In genomic region chr12:22248079-22248478, GRCh38 we compare ENCODE assay signal across 37 cellular contexts.
"Had no signal": no experiment of that assay in that cellular context is flagged by ENCODE, and none has a peak within 500 bp of the region (broad histone marks: within the 10 kb centered on the region; RNA-seq: fewer than 3 reads in every experiment).

No MANE protein-coding gene starts in this region.

- H3K4me1 Mint-ChIP-seq: activated B cell treated with CpG ODN at 0.5 μM for 24 hours; activated T-helper 17 cell treated with anti-CD3 and anti-CD28 coated beads, Interleukin-2, amount 50 U/mL, for 72 hours; IgD-negative memory B cell had no signal

- H3K4me3 ChIP-seq: ascending aorta, breast epithelium, Peyer's patch had no signal

- H3K9me3 Mint-ChIP-seq: activated B cell treated with CpG ODN at 0.5 μM for 24 hours; activated CD4-positive, alpha-beta memory T cell treated with anti-CD3 and anti-CD28 coated beads, Interleukin-2, amount 10 ng/mL, durations not matched to agents 7 days and 5 days; activated naive CD8-positive, alpha-beta T cell treated with anti-CD3 and anti-CD28 coated beads, Interleukin-2, amount 10 ng/mL, durations not matched to agents 7 days and 5 days; activated T-cell treated with anti-CD3 and anti-CD28 coated beads, Interleukin-2, amount 50 U/mL, for 72 hours; activated T-helper 17 cell treated with anti-CD3 and anti-CD28 coated beads, Interleukin-2, amount 50 U/mL, for 72 hours had no signal

- DNase-seq: activated B cell treated with CpG ODN at 0.5 μM for 24 hours; activated CD4-positive, alpha-beta memory T cell treated with anti-CD3 and anti-CD28 coated beads, Interleukin-2, amount 10 ng/mL, durations not matched to agents 7 days and 5 days; activated CD4-positive, alpha-beta T cell treated with anti-CD3 and anti-CD28 coated beads for 48 hours; activated CD4-positive, CD25-positive, alpha-beta regulatory T cell treated with anti-CD3 and anti-CD28 coated beads, Interleukin-2, amount 50 U/mL, for 72 hours; activated CD8-positive, alpha-beta memory T cell treated with anti-CD3 and anti-CD28 coated beads for 24 hours; activated CD8-positive, alpha-beta memory T cell treated with anti-CD3 and anti-CD28 coated beads, Interleukin-2, amount 10 ng/mL, durations not matched to agents 7 days and 5 days; activated CD8-positive, alpha-beta memory T cell treated with anti-CD3 and anti-CD28 coated beads, Interleukin-2, amount 50 U/mL, for 48 hours; activated effector memory CD4-positive, alpha-beta T cell treated with anti-CD3 and anti-CD28 coated beads, Interleukin-2, amount 50 U/mL, for 16 hours; activated naive CD4-positive, alpha-beta T cell; activated naive CD4-positive, alpha-beta T cell treated with anti-CD3 and anti-CD28 coated beads, Interleukin-2, amount 50 U/mL, for 16 hours; activated naive CD8-positive, alpha-beta T cell treated with anti-CD3 and anti-CD28 coated beads, Interleukin-2, amount 10 ng/mL, durations not matched to agents 7 days and 5 days; activated T-cell treated with anti-CD3 and anti-CD28 coated beads, Interleukin-2, amount 50 U/mL, for 72 hours; amygdala; caudate nucleus; Karpas-422; KBM-7; NCI-H1105; NCI-H1417 treated with DMSO at 0.1 percent for 48 hours; NCI-H1694; NCI-H1930; NCI-H2081 treated with DMSO at 0.1 percent for 48 hours; NCI-H345; NCI-H524 treated with DMSO at 0.1 percent for 48 hours; NCI-H748 treated with DMSO at 0.1 percent for 48 hours; NK-92 treated with Interleukin-12 subunit alpha and Interleukin-12 subunit beta, amount 100 ng/mL, for 24 hours; PC-3; Peyer's patch; RPMI8226; SW 1271; T-helper 1 cell; T-helper 2 cell; T-helper 9 cell had no signal

- H3K27me3 ChIP-seq: ascending aorta, breast epithelium, Peyer's patch had no signal

- H3K36me3 Mint-ChIP-seq: activated CD8-positive, alpha-beta memory T cell treated with anti-CD3 and anti-CD28 coated beads, Interleukin-2, amount 10 ng/mL, durations not matched to agents 7 days and 5 days; activated naive CD8-positive, alpha-beta T cell treated with anti-CD3 and anti-CD28 coated beads, Interleukin-2, amount 10 ng/mL, durations not matched to agents 7 days and 5 days; IgD-negative memory B cell had no signal

- H3K9me3 ChIP-seq: ascending aorta, breast epithelium, Peyer's patch had no signal

- H3K4me3 Mint-ChIP-seq: activated B cell treated with CpG ODN at 0.5 μM for 24 hours; activated CD4-positive, alpha-beta memory T cell treated with anti-CD3 and anti-CD28 coated beads, Interleukin-2, amount 10 ng/mL, durations not matched to agents 7 days and 5 days; activated CD8-positive, alpha-beta memory T cell treated with anti-CD3 and anti-CD28 coated beads, Interleukin-2, amount 10 ng/mL, durations not matched to agents 7 days and 5 days; activated naive CD8-positive, alpha-beta T cell treated with anti-CD3 and anti-CD28 coated beads, Interleukin-2, amount 10 ng/mL, durations not matched to agents 7 days and 5 days; activated T-cell treated with anti-CD3 and anti-CD28 coated beads, Interleukin-2, amount 50 U/mL, for 72 hours; activated T-helper 17 cell treated with anti-CD3 and anti-CD28 coated beads, Interleukin-2, amount 50 U/mL, for 72 hours; IgD-negative memory B cell had no signal

- H3K36me3 ChIP-seq: ascending aorta, breast epithelium, Peyer's patch had no signal

- ATAC-seq: activated CD8-positive, alpha-beta memory T cell treated with anti-CD3 and anti-CD28 coated beads, Interleukin-2, amount 10 ng/mL, durations not matched to agents 7 days and 5 days; activated T-cell treated with anti-CD3 and anti-CD28 coated beads, Interleukin-2, amount 50 U/mL, for 72 hours; activated T-helper 17 cell treated with anti-CD3 and anti-CD28 coated beads, Interleukin-2, amount 50 U/mL, for 72 hours; PC-3 had no signal

- H3K27ac ChIP-seq: ascending aorta, breast epithelium, Peyer's patch, VCaP had no signal

- H3K27me3 Mint-ChIP-seq: activated CD4-positive, alpha-beta memory T cell treated with anti-CD3 and anti-CD28 coated beads, Interleukin-2, amount 10 ng/mL, durations not matched to agents 7 days and 5 days; activated CD8-positive, alpha-beta memory T cell treated with anti-CD3 and anti-CD28 coated beads, Interleukin-2, amount 10 ng/mL, durations not matched to agents 7 days and 5 days; activated T-helper 17 cell treated with anti-CD3 and anti-CD28 coated beads, Interleukin-2, amount 50 U/mL, for 72 hours; IgD-negative memory B cell had no signal

- H3K27ac Mint-ChIP-seq: activated B cell treated with CpG ODN at 0.5 μM for 24 hours; activated CD4-positive, alpha-beta memory T cell treated with anti-CD3 and anti-CD28 coated beads, Interleukin-2, amount 10 ng/mL, durations not matched to agents 7 days and 5 days; activated CD8-positive, alpha-beta memory T cell treated with anti-CD3 and anti-CD28 coated beads, Interleukin-2, amount 10 ng/mL, durations not matched to agents 7 days and 5 days; activated naive CD8-positive, alpha-beta T cell treated with anti-CD3 and anti-CD28 coated beads, Interleukin-2, amount 10 ng/mL, durations not matched to agents 7 days and 5 days; activated T-cell treated with anti-CD3 and anti-CD28 coated beads, Interleukin-2, amount 50 U/mL, for 72 hours; activated T-helper 17 cell treated with anti-CD3 and anti-CD28 coated beads, Interleukin-2, amount 50 U/mL, for 72 hours; IgD-negative memory B cell had no signal

- H3K4me1 ChIP-seq: ascending aorta, breast epithelium, Peyer's patch had no signal
